8 cellular contexts compared by ENCODE assay signal in the genomic region with DNA sequence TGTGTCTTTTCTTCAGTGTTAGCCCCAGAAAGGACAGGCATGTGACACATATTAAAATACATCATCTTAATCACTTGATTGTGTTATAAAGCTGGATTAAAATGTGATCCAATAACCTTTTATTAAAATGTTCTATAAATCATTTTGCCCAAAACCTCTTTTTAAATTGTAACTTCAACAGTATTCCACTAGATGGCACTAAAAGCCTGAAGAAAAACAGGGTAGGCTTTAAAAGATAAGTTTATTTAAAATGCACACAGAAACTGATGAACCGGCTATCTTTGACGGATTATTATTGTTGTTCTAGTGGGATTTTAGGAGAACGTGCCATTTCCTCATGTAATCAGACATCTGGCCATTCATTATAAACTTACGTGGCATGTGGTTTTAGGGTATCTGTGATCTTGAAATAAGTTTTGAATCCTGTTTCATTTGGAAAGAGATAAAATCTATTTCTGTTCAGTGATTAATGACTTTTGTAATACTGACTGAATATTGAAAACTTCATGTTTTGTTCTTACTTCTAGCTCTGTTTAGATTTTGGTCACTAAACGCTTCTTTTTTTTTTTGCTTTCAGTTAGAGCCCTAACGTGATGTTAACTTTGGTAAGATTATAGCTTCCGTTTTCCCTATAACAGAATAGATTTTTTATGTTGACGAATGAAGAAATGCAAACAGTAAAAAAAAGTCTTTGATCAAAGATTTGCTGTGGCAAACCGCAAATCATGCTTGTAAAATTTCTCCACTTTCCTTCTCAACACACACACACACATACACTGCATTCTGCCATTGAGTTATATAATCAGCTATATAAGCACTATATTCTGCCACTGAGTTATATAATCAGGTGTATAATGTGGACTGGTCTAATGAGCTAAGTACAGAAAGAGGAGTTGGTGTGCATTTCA. TPM values are rescaled to one million over a fixed set of nuclear protein-coding genes. Genes with fewer than 3 reads are reported as not detected.
A peak's percentile ranks its signal among the peaks of the same experiment; 100 is the strongest.
DNase-seq lines count a peak whose midpoint lies in the region; ATAC-seq and TF ChIP-seq lines count a peak whose summit lies in the region.

No MANE protein-coding gene starts in this region.

- no peaks in the 10 kb centered on the region for H3K36me3 Mint-ChIP-seq in mesothelial cell of epicardium

- DNase-seq in left ventricle myocardium inferior (no peak), left cardiac atrium (no peak), NCI-H526 (lab: John Stamatoyannopoulos, UW) (peak; percentile 41 to 60), cerebellar cortex (ENCODE audit: low spot score) (peak; percentile 52), mesothelial cell of epicardium (ENCODE audit: low spot score in 2 of 2, unreplicated experiment in 2 of 2) (no peak)

- H3K4me1 Mint-ChIP-seq in mesothelial cell of epicardium = peaks cover 4% of the 10 kb centered on the region

- H3K4me3 ChIP-seq in left ventricle myocardium inferior = no peak overlapping the region

- H3K27me3 Mint-ChIP-seq in mesothelial cell of epicardium (ENCODE audit: low read depth) = no peaks in the 10 kb centered on the region

- H3K4me3 Mint-ChIP-seq in mesothelial cell of epicardium = peak overlapping the region; percentile 36

- H3K9me3 Mint-ChIP-seq in mesothelial cell of epicardium = no peaks in the 10 kb centered on the region

- peaks cover 9% of the 10 kb centered on the region for H3K36me3 ChIP-seq in left ventricle myocardium inferior

- no peaks in the 10 kb centered on the region for H3K27me3 ChIP-seq in left ventricle myocardium inferior (ENCODE audit: low read depth)

- intact Hi-C loops in left ventricle myocardium inferior (cut with micrococcal nuclease) = loop anchor here (10.0 kb wide), 1 partner anchor 309 kb away; no protein-coding TSS in a partner anchor
- intact Hi-C loops in left cardiac atrium (cut with DNase I) = loop anchor here in 1 of 2 donors (5.0 kb wide), 1 partner anchor 1192 kb away; no protein-coding TSS in a partner anchor

- H3K9me3 ChIP-seq in left ventricle myocardium inferior (replicated peaks) = no peaks in the 10 kb centered on the region

- H3K27ac ChIP-seq in left ventricle myocardium inferior (replicated peaks) = no peak overlapping the region

- no peak for ATAC-seq in left cardiac atrium
- no peak for ATAC-seq in GM21528 (IDR thresholded peaks at IDR 0.05; ENCODE audit: low FRiP score, unreplicated experiment)
- ATAC-seq in HG03039 (IDR thresholded peaks at IDR 0.05; ENCODE audit: unreplicated experiment) = no peak
- no peak for ATAC-seq in HG03460 (IDR thresholded peaks at IDR 0.05; ENCODE audit: unreplicated experiment)

- H3K27ac Mint-ChIP-seq in mesothelial cell of epicardium = peak overlapping the region; percentile 36

- H3K4me1 ChIP-seq in left ventricle myocardium inferior = peaks cover 5% of the 10 kb centered on the region

- TF ChIP-seq CTCF in left ventricle myocardium inferior (IDR thresholded peaks at IDR 0.05; ENCODE audit: borderline replicate concordance) = peak; percentile 74
- peak; percentile 84 for TF ChIP-seq CTCF in mesothelial cell of epicardium (IDR thresholded peaks at IDR 0.05; ENCODE audit: unreplicated experiment)

RNA-seq across cellular contexts. Expression of gene VPS50, which starts 13.6 kb away (rescaled TPM):
- total RNA-seq in left ventricle myocardium inferior (19.5 TPM), left cardiac atrium (10 to 100 TPM; 15.2 to 18.1 TPM), mesothelial cell of epicardium (22.3 to 29.6 TPM (median 26.8 TPM) in 3 replicates)

RNA-seq across cellular contexts. Expression of gene HEPACAM2, which starts 19.5 kb away (rescaled TPM):
- total RNA-seq in left ventricle myocardium inferior (not detected), left cardiac atrium (not detected), mesothelial cell of epicardium (not detected in 3 replicates)

Comparison
In these comparisons a context has a peak if more than half of its experiments do, and no peak if none do; other contexts are left out.
1. DNase-seq: peak in NCI-H526 (2 of 2) and cerebellar cortex (single experiment); none in left ventricle myocardium inferior (single experiment), left cardiac atrium (single experiment) and mesothelial cell of epicardium (0 of 2).